Comparison of ENCODE assay signal across 1 cellular context in the genomic region with DNA sequence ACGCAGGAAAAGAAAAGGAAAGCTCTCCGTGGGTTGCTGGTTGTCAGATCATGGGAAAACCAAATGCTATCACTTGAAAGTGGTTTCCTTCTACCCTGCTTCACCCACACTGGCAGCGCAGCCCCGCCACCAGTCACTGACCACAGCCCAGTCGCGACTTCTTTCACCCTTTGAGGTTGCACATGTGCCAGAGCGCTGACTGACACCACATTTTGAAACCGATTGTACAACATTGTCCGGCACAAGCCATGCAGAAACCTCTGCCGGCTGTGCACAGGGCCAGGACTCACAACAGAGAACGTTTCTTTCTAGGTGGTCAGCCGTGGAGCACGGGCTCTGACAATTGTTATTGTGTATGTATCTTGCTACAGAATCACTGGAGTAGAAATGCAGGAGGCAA.
TF ChIP-seq lines count a peak whose summit lies in the region.

No MANE protein-coding gene starts in this region.

TF ChIP-seq in GM23338, 12 proteins besides CTCF, POLR2A, EP300 and RAD21 (continued from another document):
- no peak for TF ChIP-seq ZNF331 (CRISPR knock-in tag; IDR thresholded peaks at IDR 0.05; ENCODE audit: low read depth)
